19 cellular contexts compared by ENCODE assay signal in the genomic region with DNA sequence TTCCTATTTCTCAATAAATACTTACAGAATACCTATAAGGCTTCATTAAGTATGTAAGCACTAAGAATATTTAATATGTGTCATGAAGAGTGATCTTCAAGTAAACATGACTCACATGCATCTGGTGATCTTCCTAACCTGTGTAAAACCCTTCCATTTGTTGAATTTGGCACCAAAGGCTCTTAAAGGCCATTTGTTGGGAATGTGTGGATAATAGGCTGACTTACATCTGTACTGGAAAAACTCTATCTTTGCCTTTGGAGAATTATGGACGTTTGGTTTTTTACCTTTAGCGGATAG.
A peak's percentile ranks its signal among the peaks of the same experiment; 100 is the strongest.
DNase-seq lines count a peak whose midpoint lies in the region; ATAC-seq and TF ChIP-seq lines count a peak whose summit lies in the region.
"Had no signal": no experiment of that assay in that cellular context is flagged by ENCODE, and none has a peak within 500 bp of the region (broad histone marks: within the 10 kb centered on the region; RNA-seq: fewer than 3 reads in every experiment).

No MANE protein-coding gene starts in this region.

- no peak overlapping the region for H3K4me3 ChIP-seq in left ventricle myocardium inferior
- H3K4me3 ChIP-seq in heart right ventricle: no peak overlapping the region
- H3K4me3 ChIP-seq: coronary artery, MG63, psoas muscle, smooth muscle cell, upper lobe of right lung had no signal

- H3K4me1 Mint-ChIP-seq in activated CD4-positive, alpha-beta memory T cell treated with anti-CD3 and anti-CD28 coated beads, Interleukin-2, amount 10 ng/mL, durations not matched to agents 7 days and 5 days: peaks cover 20% of the 10 kb centered on the region
- H3K4me1 Mint-ChIP-seq in immature natural killer cell (peaks cover 37 to 56% of the 10 kb centered on the region in 2 donors), glutamatergic neuron (ENCODE audit: low read depth, unreplicated experiment) (no peaks in the 10 kb centered on the region), nephron progenitor cell (no peaks in the 10 kb centered on the region)

- H3K36me3 ChIP-seq in left ventricle myocardium inferior (no peaks in the 10 kb centered on the region), heart right ventricle (no peaks in the 10 kb centered on the region)
- H3K36me3 ChIP-seq: MG63, upper lobe of right lung had no signal

- no peak for DNase-seq in left ventricle myocardium inferior
- DNase-seq in heart right ventricle: no peak
- DNase-seq in activated CD4-positive, alpha-beta memory T cell treated with anti-CD3 and anti-CD28 coated beads, Interleukin-2, amount 10 ng/mL, durations not matched to agents 7 days and 5 days: no peak
- DNase-seq in immature natural killer cell: no peak
- DNase-seq in glutamatergic neuron: no peak
- no peak for DNase-seq in SKM-1 treated with dmso at 0.1 percent for 144 hours (lab: John Stamatoyannopoulos, UW; ENCODE audit: unreplicated experiment)
- no peak for DNase-seq in nephron progenitor cell
- DNase-seq: activated gamma-delta T cell; CD8-positive, alpha-beta memory T cell; MG63; NCI-H1694; NCI-H345; psoas muscle; Right ventricle myocardium superior; upper lobe of right lung had no signal

- POLR2A ChIA-PET in activated CD4-positive, alpha-beta memory T cell treated with anti-CD3 and anti-CD28 coated beads, Interleukin-2, amount 10 ng/mL, durations not matched to agents 7 days and 5 days (lab: Charles Lee): interaction anchor here (2.9 kb wide), 1 partner anchor 9 kb away, joined by 7 read pairs; no protein-coding TSS in a partner anchor

- peaks cover 41% of the 10 kb centered on the region for H3K36me3 Mint-ChIP-seq in activated CD4-positive, alpha-beta memory T cell treated with anti-CD3 and anti-CD28 coated beads, Interleukin-2, amount 10 ng/mL, durations not matched to agents 7 days and 5 days (ENCODE audit: low read depth)
- peaks cover 0 to 13% (median 7%) of the 10 kb centered on the region in 3 donors for H3K36me3 Mint-ChIP-seq in immature natural killer cell
- H3K36me3 Mint-ChIP-seq in glutamatergic neuron (ENCODE audit: unreplicated experiment): peaks cover 5% of the 10 kb centered on the region
- peaks cover 12% of the 10 kb centered on the region for H3K36me3 Mint-ChIP-seq in nephron progenitor cell (ENCODE audit: low read depth)

- H3K27ac Mint-ChIP-seq in activated CD4-positive, alpha-beta memory T cell treated with anti-CD3 and anti-CD28 coated beads, Interleukin-2, amount 10 ng/mL, durations not matched to agents 7 days and 5 days: peak overlapping the region; percentile 71
- peak overlapping the region in 5 of 6 donors; percentile 40 to 87 (median 80) for H3K27ac Mint-ChIP-seq in immature natural killer cell
- no peak overlapping the region for H3K27ac Mint-ChIP-seq in glutamatergic neuron (ENCODE audit: unreplicated experiment)
- H3K27ac Mint-ChIP-seq in nephron progenitor cell: no peak overlapping the region

- WGBS in heart right ventricle, 2 donors: 88 to 91% methylated on average over 2 of the region's 2 CpGs

- H3K27me3 Mint-ChIP-seq in activated CD4-positive, alpha-beta memory T cell treated with anti-CD3 and anti-CD28 coated beads, Interleukin-2, amount 10 ng/mL, durations not matched to agents 7 days and 5 days: no peaks in the 10 kb centered on the region
- H3K27me3 Mint-ChIP-seq in immature natural killer cell (ENCODE audit: low read depth in 3 of 3) (peaks cover 0 to 3% (median 0%) of the 10 kb centered on the region in 3 donors), glutamatergic neuron (ENCODE audit: unreplicated experiment) (no peaks in the 10 kb centered on the region), nephron progenitor cell (ENCODE audit: low read depth, poor library complexity) (no peaks in the 10 kb centered on the region)
- H3K27me3 Mint-ChIP-seq: CD8-positive, alpha-beta memory T cell had no signal

- TF ChIP-seq CTCF in left ventricle myocardium inferior (IDR thresholded peaks at IDR 0.05; ENCODE audit: borderline replicate concordance) (no peak), heart right ventricle (IDR thresholded peaks at IDR 0.05) (no peak), glutamatergic neuron (IDR thresholded peaks at IDR 0.05; ENCODE audit: partially characterized antibody, unreplicated experiment) (no peak), nephron progenitor cell (IDR thresholded peaks at IDR 0.05) (no peak)

- H3K4me1 ChIP-seq in left ventricle myocardium inferior (no peaks in the 10 kb centered on the region), heart right ventricle (peaks cover 0 to 42% (median 0%) of the 10 kb centered on the region in 9 donors)
- H3K4me1 ChIP-seq: psoas muscle had no signal

- ATAC-seq in heart right ventricle (no peak), HG03095 (IDR thresholded peaks at IDR 0.05; ENCODE audit: unreplicated experiment) (no peak)
- ATAC-seq: psoas muscle had no signal

- no peak overlapping the region for H3K4me3 Mint-ChIP-seq in activated CD4-positive, alpha-beta memory T cell treated with anti-CD3 and anti-CD28 coated beads, Interleukin-2, amount 10 ng/mL, durations not matched to agents 7 days and 5 days
- H3K4me3 Mint-ChIP-seq in immature natural killer cell: peak overlapping the region in 1 of 5 donors; percentile 67
- H3K4me3 Mint-ChIP-seq in glutamatergic neuron (ENCODE audit: unreplicated experiment): no peak overlapping the region
- H3K4me3 Mint-ChIP-seq in nephron progenitor cell: no peak overlapping the region
- H3K4me3 Mint-ChIP-seq: T-helper 1 cell treated with Interleukin-12 subunit alpha and Interleukin-12 subunit beta and Interleukin-4 antibody, amounts not matched to agents 30 μg/mL and 1 μg/mL, for 36 hours had no signal

- H3K9me3 Mint-ChIP-seq in activated CD4-positive, alpha-beta memory T cell treated with anti-CD3 and anti-CD28 coated beads, Interleukin-2, amount 10 ng/mL, durations not matched to agents 7 days and 5 days: peaks cover 47% of the 10 kb centered on the region
- H3K9me3 Mint-ChIP-seq in immature natural killer cell (peaks cover 0 to 5% (median 0%) of the 10 kb centered on the region in 6 donors), glutamatergic neuron (ENCODE audit: unreplicated experiment) (peaks cover 3% of the 10 kb centered on the region), nephron progenitor cell (peaks cover 69% of the 10 kb centered on the region)

- intact Hi-C loops in left ventricle myocardium inferior (cut with micrococcal nuclease): no loop called here
- intact Hi-C loops in heart right ventricle (cut with DNase I): no loop called here

- H3K27me3 ChIP-seq in left ventricle myocardium inferior (ENCODE audit: low read depth) (no peaks in the 10 kb centered on the region), heart right ventricle (no peaks in the 10 kb centered on the region)
- H3K27me3 ChIP-seq: MG63, upper lobe of right lung had no signal

- CTCF ChIA-PET in activated CD4-positive, alpha-beta memory T cell treated with anti-CD3 and anti-CD28 coated beads, Interleukin-2, amount 10 ng/mL, durations not matched to agents 7 days and 5 days (lab: Charles Lee): interaction anchor here (1.4 kb wide), 1 partner anchor 180 kb away, joined by 5 read pairs; no protein-coding TSS in a partner anchor

- H3K9me3 ChIP-seq in left ventricle myocardium inferior (replicated peaks): peaks cover 45% of the 10 kb centered on the region
- H3K9me3 ChIP-seq in heart right ventricle: peaks cover 0 to 57% (median 7%) of the 10 kb centered on the region in 11 donors
- H3K9me3 ChIP-seq: MG63, upper lobe of right lung had no signal

- H3K27ac ChIP-seq in left ventricle myocardium inferior (replicated peaks): peak overlapping the region; percentile 3
- H3K27ac ChIP-seq in heart right ventricle: peak overlapping the region in 1 of 10 donors; percentile 75
- H3K27ac ChIP-seq: psoas muscle had no signal

Comparison
In these comparisons a context has a peak if more than half of its experiments do, and no peak if none do; other contexts are left out.
1. H3K27ac Mint-ChIP-seq: peak in activated CD4-positive, alpha-beta memory T cell treated with anti-CD3 and anti-CD28 coated beads, Interleukin-2, amount 10 ng/mL, durations not matched to agents 7 days and 5 days (single experiment) and immature natural killer cell (5 of 6); none in glutamatergic neuron (single experiment) and nephron progenitor cell (single experiment).